In genomic region chr6:1016329-1017302, GRCh38 we compare ENCODE assay signal across 22 cellular contexts.
DNase-seq lines count a peak whose midpoint lies in the region; FAIRE-seq and TF ChIP-seq lines count a peak whose summit lies in the region.
"Had no signal": no experiment of that assay in that cellular context is flagged by ENCODE, and none has a peak within 500 bp of the region (broad histone marks: within the 10 kb centered on the region; RNA-seq: fewer than 3 reads in every experiment).

No MANE protein-coding gene starts in this region.

- FAIRE-seq in kidney (lab: Jason Lieb, UNC) (no peak), small intestine (lab: Jason Lieb, UNC) (no peak)
- FAIRE-seq: GM12891 had no signal

- H3K27me3 ChIP-seq in small intestine (ENCODE audit: control insufficient read depth in 2 of 2, insufficient read depth in 2 of 2, low read length in 2 of 2), result no peaks in the 10 kb centered on the region

- H3K4me1 ChIP-seq in kidney (ENCODE audit: control insufficient read depth in 1 of 2, insufficient read depth in 1 of 2, low read depth in 1 of 2, low read length in 2 of 2) (no peaks in the 10 kb centered on the region), small intestine (ENCODE audit: control insufficient read depth in 2 of 2, insufficient read depth in 1 of 2, low read depth in 1 of 2, low read length in 1 of 2) (no peaks in the 10 kb centered on the region)
- H3K4me1 ChIP-seq: Caco-2 had no signal

- no peak overlapping the region for H3K9ac ChIP-seq in kidney (ENCODE audit: low read length in 2 of 2)

- H3K9me3 ChIP-seq in kidney (ENCODE audit: control insufficient read depth in 1 of 2, low read length in 2 of 2) (no peaks in the 10 kb centered on the region), small intestine (ENCODE audit: control insufficient read depth, low read depth) (no peaks in the 10 kb centered on the region)
- H3K9me3 ChIP-seq: Caco-2 had no signal

- no peak for TF ChIP-seq CTCF in kidney (IDR thresholded peaks at IDR 0.05; ENCODE audit: borderline replicate concordance, extremely low read depth, insufficient read depth)

- no peak overlapping the region for H3K27ac ChIP-seq in kidney (ENCODE audit: low read depth in 2 of 2, low read length in 2 of 2)
- H3K27ac ChIP-seq in small intestine (ENCODE audit: low read depth in 1 of 2, low read length in 1 of 2), result no peak overlapping the region

- no peak overlapping the region for H3K4me3 ChIP-seq in kidney (ENCODE audit: low read length in 2 of 2)
- H3K4me3 ChIP-seq in small intestine (ENCODE audit: low read depth in 1 of 2, low read length in 2 of 2), result no peak overlapping the region

- peak; percentile 76 for DNase-seq in HT-29 (ENCODE audit: low spot score)
- peak; percentile 17 for DNase-seq in SW480 (ENCODE audit: low spot score)
- DNase-seq in kidney, result peak; percentile 18
- peak; percentile 23 for DNase-seq in small intestine
- no peak for DNase-seq in NCI-H1694 treated with DMSO at 0.1 percent for 48 hours (lab: John Stamatoyannopoulos, UW)
- DNase-seq in effector CD4-positive, alpha-beta T cell, result no peak
- DNase-seq in mesenteric fat pad (ENCODE audit: low spot score), result no peak
- DNase-seq: C1 segment of cervical spinal cord; CD8-positive, alpha-beta T cell; DMS 273 treated with DMSO at 0.1 percent for 48 hours; DMS79 treated with DMSO at 0.1 percent for 48 hours; GF-D8; Karpas-422; MV-4-11; NCI-H1105; NCI-H146; NCI-H2029; NCI-H446 treated with DMSO at 0.1 percent for 48 hours; NCI-H526; SHP77 treated with DMSO at 0.1 percent for 48 hours had no signal

- intact Hi-C loops in kidney (cut with DNase I), result no loop called here

- H3K36me3 ChIP-seq in kidney (ENCODE audit: control insufficient read depth in 1 of 2, insufficient read depth in 2 of 2, low read length in 2 of 2), result no peaks in the 10 kb centered on the region
- H3K36me3 ChIP-seq in small intestine (ENCODE audit: control insufficient read depth in 2 of 2, insufficient read depth in 2 of 2, low read length in 2 of 2), result no peaks in the 10 kb centered on the region

- WGBS in small intestine, 3 donors, result 51 to 61% (median 57%) methylated on average over 18 of the region's 18 CpGs

Comparison
In these comparisons a context has a peak if more than half of its experiments do, and no peak if none do; other contexts are left out.
1. DNase-seq: peak in HT-29 (single experiment), SW480 (single experiment), kidney (single experiment) and small intestine (single experiment); none in NCI-H1694 treated with DMSO at 0.1 percent for 48 hours (single experiment), effector CD4-positive, alpha-beta T cell (single experiment) and mesenteric fat pad (single experiment).